Comparison of ENCODE assay signal across 9 cellular contexts in genomic region chr11:1827095-1827797, GRCh38. TPM values are rescaled to one million over a fixed set of nuclear protein-coding genes. Genes with fewer than 3 reads are reported as not detected.
A peak's percentile ranks its signal among the peaks of the same experiment; 100 is the strongest.
DNase-seq lines count a peak whose midpoint lies in the region; ATAC-seq and TF ChIP-seq lines count a peak whose summit lies in the region.
"Had no signal": no experiment of that assay in that cellular context is flagged by ENCODE, and none has a peak within 500 bp of the region (broad histone marks: within the 10 kb centered on the region; RNA-seq: fewer than 3 reads in every experiment).

No MANE protein-coding gene starts in this region.

- H3K23ac ChIP-seq in IMR-90 (ENCODE audit: low read depth, low read length): no peak overlapping the region

- ATAC-seq in IMR-90 (ENCODE audit: low read depth): peak; percentile 73
- ATAC-seq in activated T-cell treated with anti-CD3 and anti-CD28 coated beads, Interleukin-2, amount 50 U/mL, for 72 hours (replicated peaks in 1 of 2): no peak

- TF ChIP-seq RAD21 in IMR-90 (IDR thresholded peaks at IDR 0.05; ENCODE audit: low read length): no peak

- no peak for TF ChIP-seq POLR2A in IMR-90 (IDR thresholded peaks at IDR 0.05; ENCODE audit: low read depth, low read length)

- H3K27me3 ChIP-seq in IMR-90 (ENCODE audit: control insufficient read depth, insufficient read depth, low read length) (peaks cover 13% of the 10 kb centered on the region; the same call in 1 of the 2 replicates), left ventricle myocardium inferior (ENCODE audit: low read depth) (peaks cover 34% of the 10 kb centered on the region)
- peaks cover 4% of the 10 kb centered on the region for H3K27me3 ChIP-seq in effector memory CD4-positive, alpha-beta T cell (replicated peaks; ENCODE audit: control insufficient read depth, insufficient read depth, low read length, poor library complexity, severe bottlenecking)
- H3K27me3 ChIP-seq: gastrocnemius medialis had no signal

- H3K4me3 ChIP-seq in IMR-90 (ENCODE audit: insufficient read depth, low read depth, low read length): no peak overlapping the region
- no peak overlapping the region for H3K4me3 ChIP-seq in left ventricle myocardium inferior
- H3K4me3 ChIP-seq in effector memory CD4-positive, alpha-beta T cell (ENCODE audit: insufficient read depth, low read depth, low read length, poor library complexity, severe bottlenecking): no peak overlapping the region
- H3K4me3 ChIP-seq: gastrocnemius medialis had no signal

- no peaks in the 10 kb centered on the region for H3K27me3 Mint-ChIP-seq in activated T-cell treated with anti-CD3 and anti-CD28 coated beads, Interleukin-2, amount 50 U/mL, for 72 hours (ENCODE audit: low read depth)

- H3K9ac ChIP-seq in IMR-90 (ENCODE audit: low read depth, low read length): no peak overlapping the region

- no peaks in the 10 kb centered on the region for H3K4me1 Mint-ChIP-seq in activated T-cell treated with anti-CD3 and anti-CD28 coated beads, Interleukin-2, amount 50 U/mL, for 72 hours (ENCODE audit: low read depth)

- peak overlapping the region; percentile 79 for H2BK120ac ChIP-seq in IMR-90 (ENCODE audit: low read depth, low read length)

- peak overlapping the region; percentile 15; the same call in 1 of the 2 replicates for H3K4me2 ChIP-seq in IMR-90 (ENCODE audit: low read depth, low read length)

- no peak overlapping the region for H2AK9ac ChIP-seq in IMR-90 (replicated peaks; ENCODE audit: low read depth, low read length, poor library complexity)

- peak overlapping the region; percentile 83 for H2AFZ ChIP-seq in IMR-90 (replicated peaks; ENCODE audit: low read length, poor library complexity)

- no peak overlapping the region; the same call in 1 of the 2 replicates for H2BK20ac ChIP-seq in IMR-90 (ENCODE audit: low read depth, low read length)

- H2BK15ac ChIP-seq in IMR-90 (ENCODE audit: low read depth, low read length): no peak overlapping the region

- peak overlapping the region; percentile 29; the same call in 1 of the 2 replicates for H2AK5ac ChIP-seq in IMR-90 (ENCODE audit: low read depth, low read length)

- H4K5ac ChIP-seq in IMR-90 (ENCODE audit: low read depth, low read length): peak overlapping the region; percentile 34

- in situ Hi-C loops in IMR-90 (cut with MboI; ENCODE audit: low sequenced_read_pairs): no loop called here

- H3K36me3 Mint-ChIP-seq in activated T-cell treated with anti-CD3 and anti-CD28 coated beads, Interleukin-2, amount 50 U/mL, for 72 hours (ENCODE audit: insufficient read depth in 2 of 2): no peaks in the 10 kb centered on the region

- no peak overlapping the region; the same call in 1 of the 2 replicates for H3K14ac ChIP-seq in IMR-90 (replicated peaks; ENCODE audit: low read depth, low read length)

- no TSS peak for BruUV-seq in IMR-90 (replicated peaks; lab: Mats Ljungman, UMichigan)

- dilution Hi-C loops in IMR-90 (cut with HindIII; ENCODE audit: low sequenced_read_pairs, unreplicated experiment): no loop called here

- 0 out of 2 replicates have a peak overlapping the region, but pooled peaks have one; percentile 15 for H3K18ac ChIP-seq in IMR-90 (ENCODE audit: low read depth, low read length)

- H3K4me3 Mint-ChIP-seq in activated T-cell treated with anti-CD3 and anti-CD28 coated beads, Interleukin-2, amount 50 U/mL, for 72 hours: no peak overlapping the region

- no peak overlapping the region for H3K27ac Mint-ChIP-seq in activated T-cell treated with anti-CD3 and anti-CD28 coated beads, Interleukin-2, amount 50 U/mL, for 72 hours

- intact Hi-C loops in IMR-90 (cut with micrococcal nuclease): loop anchor here (5.0 kb wide), 1 partner anchor 175 kb away; no protein-coding TSS in a partner anchor
- intact Hi-C loops in left ventricle myocardium inferior (cut with micrococcal nuclease): no loop called here

- CTCF ChIA-PET in IMR-90 (lab: Yijun Ruan, JAX): interaction anchor here (1.1 to 1.6 kb wide), 2 partner anchors 133 to 176 kb away, joined by 3 to 5 read pairs; no protein-coding TSS in a partner anchor

- no peaks in the 10 kb centered on the region for H3K9me1 ChIP-seq in IMR-90 (ENCODE audit: insufficient read depth, low read length)

- H4K91ac ChIP-seq in IMR-90 (ENCODE audit: insufficient read depth, low read depth, low read length): peak overlapping the region; percentile 69

- H3K4ac ChIP-seq in IMR-90 (ENCODE audit: low read depth, low read length): peak overlapping the region; percentile 39; the same call in 1 of the 2 replicates

- H3K9me3 ChIP-seq in IMR-90 (ENCODE audit: control insufficient read depth, insufficient read depth, low read length): no peaks in the 10 kb centered on the region
- H3K9me3 ChIP-seq in left ventricle myocardium inferior (replicated peaks): no peaks in the 10 kb centered on the region
- no peaks in the 10 kb centered on the region for H3K9me3 ChIP-seq in effector memory CD4-positive, alpha-beta T cell (ENCODE audit: control insufficient read depth, low read length)
- H3K9me3 ChIP-seq: gastrocnemius medialis had no signal

- H3K56ac ChIP-seq in IMR-90 (ENCODE audit: extremely low read depth, insufficient read depth, low read length): no peak overlapping the region

- 33% methylated on average over 15 of the region's 26 CpGs; no CpG with 5 or more reads in 1 of the 2 experiments for WGBS in IMR-90 (ENCODE audit: extremely low coverage in 2 of 2, insufficient read length in 1 of 2), 2 experiments

- H3K79me1 ChIP-seq in IMR-90 (ENCODE audit: low read depth in 1 of 2, low read length in 2 of 2): no peaks in the 10 kb centered on the region

- POLR2A ChIA-PET in IMR-90 (lab: Charles Lee; ENCODE audit: unreplicated experiment): no interaction called here

- H3K9me3 Mint-ChIP-seq in activated T-cell treated with anti-CD3 and anti-CD28 coated beads, Interleukin-2, amount 50 U/mL, for 72 hours: no peaks in the 10 kb centered on the region

- DNase-seq in IMR-90 (peak; percentile 65), SW 1271 (lab: John Stamatoyannopoulos, UW) (peak; percentile 33 to 58), left ventricle myocardium inferior (no peak), superior temporal gyrus (ENCODE audit: extremely low spot score) (peak; percentile 76), cerebellum (ENCODE audit: low spot score) (no peak)
- no peak for DNase-seq in effector memory CD4-positive, alpha-beta T cell
- DNase-seq in activated T-cell treated with anti-CD3 and anti-CD28 coated beads, Interleukin-2, amount 50 U/mL, for 72 hours: no peak
- no peak for DNase-seq in effector CD4-positive, alpha-beta T cell

- H4K20me1 ChIP-seq in IMR-90 (ENCODE audit: insufficient read depth, low read length): no peaks in the 10 kb centered on the region

- no peaks in the 10 kb centered on the region for H3K36me3 ChIP-seq in IMR-90 (ENCODE audit: control insufficient read depth, insufficient read depth, low read length)
- H3K36me3 ChIP-seq in left ventricle myocardium inferior: no peaks in the 10 kb centered on the region
- no peaks in the 10 kb centered on the region for H3K36me3 ChIP-seq in effector memory CD4-positive, alpha-beta T cell (ENCODE audit: control insufficient read depth, insufficient read depth, low read length)
- H3K36me3 ChIP-seq: gastrocnemius medialis had no signal

- peaks cover 15% of the 10 kb centered on the region for H3K4me1 ChIP-seq in IMR-90 (ENCODE audit: control insufficient read depth, insufficient read depth, low read length)
- H3K4me1 ChIP-seq in left ventricle myocardium inferior: peaks cover 19% of the 10 kb centered on the region
- H3K4me1 ChIP-seq in effector memory CD4-positive, alpha-beta T cell (ENCODE audit: control insufficient read depth, insufficient read depth, low read length, poor library complexity, severe bottlenecking): no peaks in the 10 kb centered on the region
- H3K4me1 ChIP-seq: gastrocnemius medialis had no signal

- peak overlapping the region in 1 of 2 experiments; percentile 50; a peak in 1 of 4 replicates for H4K8ac ChIP-seq in IMR-90 (ENCODE audit: low read depth in 2 of 2, low read length in 2 of 2)

- H2BK5ac ChIP-seq in IMR-90 (ENCODE audit: low read depth, low read length, poor library complexity, severe bottlenecking): no peak overlapping the region

- no peak for TF ChIP-seq CTCF in IMR-90 (conservative IDR thresholded peaks at IDR 0.05; ENCODE audit: low read depth, low read length)
- TF ChIP-seq CTCF in left ventricle myocardium inferior (IDR thresholded peaks at IDR 0.05; ENCODE audit: borderline replicate concordance): no peak

- no peak overlapping the region for H3K27ac ChIP-seq in IMR-90 (ENCODE audit: insufficient read depth, low read length)
- H3K27ac ChIP-seq in left ventricle myocardium inferior (replicated peaks): peak overlapping the region; percentile 16
- H3K27ac ChIP-seq in effector memory CD4-positive, alpha-beta T cell (ENCODE audit: insufficient read depth, low read length, poor library complexity, severe bottlenecking): no peak overlapping the region
- H3K27ac ChIP-seq: gastrocnemius medialis had no signal

TF ChIP-seq in IMR-90, 13 proteins besides CTCF, POLR2A, EP300 and RAD21:
- TF ChIP-seq MAFK (IDR thresholded peaks at IDR 0.05; ENCODE audit: low read depth, low read length) (no peak), NFE2L2 (IDR thresholded peaks at IDR 0.05; ENCODE audit: low read depth, low read length) (no peak), BHLHE40 (IDR thresholded peaks at IDR 0.05; ENCODE audit: low read depth, low read length) (peak; percentile 53; the same call in 1 of the 2 replicates), MAZ (IDR thresholded peaks at IDR 0.05; ENCODE audit: borderline replicate concordance, low read depth, low read length) (peak; percentile 34; the same call in 1 of the 2 replicates)

RNA-seq across cellular contexts. Expression of gene SYT8, which starts 7.5 kb away (rescaled TPM):
- total RNA-seq in IMR-90 (2012; rRNA removed): not detected in 2 replicates
- not detected in 2 replicates for polyA plus RNA-seq in IMR-90 (2012; rRNA removed)
- not detected in 2 replicates for polyA plus RNA-seq in IMR-90 (2012; cell fraction: cytosol; rRNA removed)
- polyA plus RNA-seq in IMR-90 (2012; cell fraction: nucleus; rRNA removed; ENCODE audit: low replicate concordance): 0.32 TPM in 1 of 2 replicates, not detected in the other
- total RNA-seq in left ventricle myocardium inferior: not detected
- total RNA-seq in activated T-cell treated with anti-CD3 and anti-CD28 coated beads, Interleukin-2, amount 50 U/mL, for 72 hours: not detected
- total RNA-seq in cerebellum: not detected
- total RNA-seq: gastrocnemius medialis had no signal

RNA-seq across cellular contexts. Expression of gene TNNI2, which starts 11.5 kb away (rescaled TPM):
- total RNA-seq in IMR-90 (2012; rRNA removed): not detected in 2 replicates
- polyA plus RNA-seq in IMR-90 (2012; rRNA removed): not detected in 2 replicates
- not detected in 2 replicates for polyA plus RNA-seq in IMR-90 (2012; cell fraction: cytosol; rRNA removed)
- 0.25 TPM in 1 of 2 replicates, not detected in the other for polyA plus RNA-seq in IMR-90 (2012; cell fraction: nucleus; rRNA removed; ENCODE audit: low replicate concordance)
- total RNA-seq in left ventricle myocardium inferior: not detected
- total RNA-seq in activated T-cell treated with anti-CD3 and anti-CD28 coated beads, Interleukin-2, amount 50 U/mL, for 72 hours: 1 to 10 TPM; 1.2 TPM
- not detected for total RNA-seq in cerebellum

RNA-seq across cellular contexts. Expression of gene LSP1, which starts 25.6 kb away (rescaled TPM):
- total RNA-seq in IMR-90 (2012; rRNA removed) (not detected in 2 replicates), left ventricle myocardium inferior (19.7 TPM), cerebellum (0.82 TPM)
- 0.11 TPM in 1 of 2 replicates, not detected in the other for polyA plus RNA-seq in IMR-90 (2012; rRNA removed)
- 0.04 and 0.13 TPM in 2 replicates for polyA plus RNA-seq in IMR-90 (2012; cell fraction: cytosol; rRNA removed)
- polyA plus RNA-seq in IMR-90 (2012; cell fraction: nucleus; rRNA removed; ENCODE audit: low replicate concordance): 0.48 TPM in 1 of 2 replicates, not detected in the other
- total RNA-seq in activated T-cell treated with anti-CD3 and anti-CD28 coated beads, Interleukin-2, amount 50 U/mL, for 72 hours: 100 to 1,000 TPM; 301 to 312 TPM

Comparison
In these comparisons a context has a peak if more than half of its experiments do, and no peak if none do; other contexts are left out.
1. DNase-seq: peak in IMR-90 (single experiment), SW 1271 (2 of 2) and superior temporal gyrus (single experiment); none in left ventricle myocardium inferior (single experiment), effector memory CD4-positive, alpha-beta T cell (0 of 3), activated T-cell treated with anti-CD3 and anti-CD28 coated beads, Interleukin-2, amount 50 U/mL, for 72 hours (0 of 2), effector CD4-positive, alpha-beta T cell (single experiment) and cerebellum (single experiment).
2. RNA of gene LSP1, which starts 25.6 kb away (total RNA-seq): 301 to 312 TPM in activated T-cell treated with anti-CD3 and anti-CD28 coated beads, Interleukin-2, amount 50 U/mL, for 72 hours; 19.7 TPM in left ventricle myocardium inferior (single experiment), 0.82 TPM in cerebellum (single experiment) and not detected in IMR-90; every median in the first group is over 10 times any median in the second.